32 cellular contexts compared by ENCODE assay signal in the genomic region with DNA sequence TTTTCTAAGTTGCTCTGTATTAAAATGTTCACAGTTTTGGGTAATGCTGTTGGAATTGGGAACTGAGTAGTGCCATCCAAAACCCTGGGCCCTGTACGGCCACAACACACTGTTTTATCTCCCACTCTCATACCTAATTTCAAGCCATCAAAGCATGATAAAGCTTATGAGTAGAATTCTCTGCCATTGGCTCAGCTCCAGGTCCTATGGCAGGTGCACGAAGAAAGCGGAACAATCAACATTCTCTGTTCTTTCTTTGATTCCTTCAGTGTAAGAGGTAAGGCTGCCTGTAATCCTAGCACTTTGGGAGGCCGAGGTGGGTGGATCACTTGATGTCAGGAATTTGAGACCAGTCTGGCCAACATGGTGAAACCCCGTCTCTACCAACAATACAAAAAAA.
"Had no signal": no experiment of that assay in that cellular context is flagged by ENCODE, and none has a peak within 500 bp of the region (broad histone marks: within the 10 kb centered on the region; RNA-seq: fewer than 3 reads in every experiment).

No MANE protein-coding gene starts in this region.

- H3K4me1 Mint-ChIP-seq: activated CD4-positive, alpha-beta T cell treated with anti-CD3 and anti-CD28 coated beads, Interleukin-2, amount 10 ng/mL, durations not matched to agents 24 days and 14 days; activated naive CD4-positive, alpha-beta T cell treated with anti-CD3 and anti-CD28 coated beads, Interleukin-2, amount 50 U/mL, for 24 hours; activated naive CD8-positive, alpha-beta T cell treated with anti-CD3 and anti-CD28 coated beads, Interleukin-2, amount 10 ng/mL, durations not matched to agents 7 days and 5 days had no signal

- H3K36me3 ChIP-seq: breast epithelium, Peyer's patch had no signal

- H3K4me1 ChIP-seq: body of pancreas, breast epithelium, Peyer's patch had no signal

- H3K27ac Mint-ChIP-seq: activated CD4-positive, alpha-beta T cell treated with anti-CD3 and anti-CD28 coated beads, Interleukin-2, amount 10 ng/mL, durations not matched to agents 24 days and 14 days; activated CD8-positive, alpha-beta T cell treated with anti-CD3 and anti-CD28 coated beads, Interleukin-2, amount 10 ng/mL, durations not matched to agents 7 days and 5 days; activated naive CD4-positive, alpha-beta T cell treated with anti-CD3 and anti-CD28 coated beads, Interleukin-2, amount 50 U/mL, for 24 hours; activated naive CD8-positive, alpha-beta T cell treated with anti-CD3 and anti-CD28 coated beads, Interleukin-2, amount 10 ng/mL, durations not matched to agents 7 days and 5 days; activated T-cell treated with anti-CD3 and anti-CD28 coated beads, Interleukin-2, amount 50 U/mL, for 24 hours; activated T-helper 2 cell treated with anti-CD3 and anti-CD28 coated beads, Interferon-gamma antibody, Interleukin-2, Interleukin-4, amounts not matched to agents 10 μg/mL and 5 μg/mL and 100 μg/mL, durations not matched to agents 14 hours and 24 hours and 36 hours; T-helper 1 cell treated with Interleukin-12 subunit alpha and Interleukin-12 subunit beta and Interleukin-4 antibody, amounts not matched to agents 30 μg/mL and 1 μg/mL, for 36 hours; T-helper 2 cell treated with Interferon-gamma antibody and Interleukin-4, amounts not matched to agents 5 μg/mL and 100 μg/mL, for 36 hours had no signal

- DNase-seq: activated CD4-positive, alpha-beta T cell treated with anti-CD3 and anti-CD28 coated beads, Interleukin-2, amount 10 ng/mL, durations not matched to agents 24 days and 14 days; activated CD4-positive, alpha-beta T cell treated with anti-CD3 and anti-CD28 coated beads, Interleukin-2, amount 50 U/mL, for 4 hours; activated CD8-positive, alpha-beta T cell treated with anti-CD3 and anti-CD28 coated beads, Interleukin-2, amount 10 ng/mL, durations not matched to agents 7 days and 5 days; activated gamma-delta T cell; activated naive CD4-positive, alpha-beta T cell treated with Interleukin-2 at 50 U/mL for 16 hours; activated naive CD8-positive, alpha-beta T cell treated with anti-CD3 and anti-CD28 coated beads, Interleukin-2, amount 10 ng/mL, durations not matched to agents 7 days and 5 days; activated T-cell treated with anti-CD3 and anti-CD28 coated beads, Interleukin-2, amount 50 U/mL, for 24 hours; amygdala; body of pancreas; NCI-H1092 treated with DMSO at 0.1 percent for 48 hours; NCI-H1436; NCI-H1694; NCI-H1930; NCI-H2081 treated with DMSO at 0.1 percent for 48 hours; NCI-H2227 treated with DMSO at 0.1 percent for 48 hours; NCI-H446; NCI-H510A treated with DMSO at 0.1 percent for 48 hours; NCI-H69; NCI-H82; NK-92 treated with Interleukin-12 subunit alpha and Interleukin-12 subunit beta, amount 100 ng/mL, for 24 hours; PC-3; Peyer's patch had no signal

- H3K27ac ChIP-seq: body of pancreas, breast epithelium, coronary artery, KMS-11, Peyer's patch, RWPE1, SK-N-MC had no signal

- H3K4me3 ChIP-seq: body of pancreas, breast epithelium, coronary artery, Peyer's patch, SK-N-MC had no signal

- H3K36me3 Mint-ChIP-seq: activated naive CD4-positive, alpha-beta T cell treated with anti-CD3 and anti-CD28 coated beads, Interleukin-2, amount 50 U/mL, for 24 hours; activated naive CD8-positive, alpha-beta T cell treated with anti-CD3 and anti-CD28 coated beads, Interleukin-2, amount 10 ng/mL, durations not matched to agents 7 days and 5 days had no signal

- H3K4me3 Mint-ChIP-seq: activated CD4-positive, alpha-beta T cell treated with anti-CD3 and anti-CD28 coated beads, Interleukin-2, amount 10 ng/mL, durations not matched to agents 24 days and 14 days; activated CD8-positive, alpha-beta T cell treated with anti-CD3 and anti-CD28 coated beads, Interleukin-2, amount 10 ng/mL, durations not matched to agents 7 days and 5 days; activated naive CD4-positive, alpha-beta T cell treated with anti-CD3 and anti-CD28 coated beads, Interleukin-2, amount 50 U/mL, for 24 hours; activated naive CD8-positive, alpha-beta T cell treated with anti-CD3 and anti-CD28 coated beads, Interleukin-2, amount 10 ng/mL, durations not matched to agents 7 days and 5 days; activated T-cell treated with anti-CD3 and anti-CD28 coated beads, Interleukin-2, amount 50 U/mL, for 24 hours; T-helper 1 cell treated with Interleukin-12 subunit alpha and Interleukin-12 subunit beta and Interleukin-4 antibody, amounts not matched to agents 30 μg/mL and 1 μg/mL, for 36 hours; T-helper 2 cell treated with Interferon-gamma antibody and Interleukin-4, amounts not matched to agents 5 μg/mL and 100 μg/mL, for 36 hours had no signal

- ATAC-seq: activated CD8-positive, alpha-beta T cell treated with anti-CD3 and anti-CD28 coated beads, Interleukin-2, amount 10 ng/mL, durations not matched to agents 7 days and 5 days; body of pancreas; PC-3; Right ventricle myocardium inferior had no signal

- H3K9me3 ChIP-seq: body of pancreas, breast epithelium, Peyer's patch had no signal

- H3K27me3 ChIP-seq: body of pancreas, breast epithelium, Peyer's patch had no signal

- H3K27me3 Mint-ChIP-seq: activated CD4-positive, alpha-beta T cell treated with anti-CD3 and anti-CD28 coated beads, Interleukin-2, amount 10 ng/mL, durations not matched to agents 24 days and 14 days; activated naive CD4-positive, alpha-beta T cell treated with anti-CD3 and anti-CD28 coated beads, Interleukin-2, amount 50 U/mL, for 24 hours; activated naive CD8-positive, alpha-beta T cell treated with anti-CD3 and anti-CD28 coated beads, Interleukin-2, amount 10 ng/mL, durations not matched to agents 7 days and 5 days; activated T-cell treated with anti-CD3 and anti-CD28 coated beads, Interleukin-2, amount 50 U/mL, for 24 hours had no signal
